26 cellular contexts compared by ENCODE assay signal in the genomic region with DNA sequence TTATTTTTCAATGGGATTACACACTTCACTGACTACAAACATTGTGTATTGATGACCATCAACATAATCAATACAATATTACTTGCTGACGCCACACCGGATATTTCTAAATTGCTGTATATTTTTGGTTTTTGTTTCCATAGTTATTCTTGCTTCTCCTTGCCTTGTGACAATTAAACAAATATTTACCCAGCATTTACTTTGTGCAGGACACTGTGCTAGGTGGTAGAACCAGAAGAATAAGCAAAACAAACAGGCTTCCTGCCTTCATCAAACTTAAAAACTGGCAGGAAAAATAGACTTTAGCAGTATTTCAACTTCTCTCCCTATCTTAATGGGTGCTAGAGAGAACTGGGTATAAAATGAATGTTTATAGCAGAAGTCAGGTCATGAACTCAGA. TPM values are rescaled to one million over a fixed set of nuclear protein-coding genes. Genes with fewer than 3 reads are reported as not detected.
DNase-seq lines count a peak whose midpoint lies in the region; ATAC-seq, FAIRE-seq and TF ChIP-seq lines count a peak whose summit lies in the region.
"Had no signal": no experiment of that assay in that cellular context is flagged by ENCODE, and none has a peak within 500 bp of the region (broad histone marks: within the 10 kb centered on the region; RNA-seq: fewer than 3 reads in every experiment).

No MANE protein-coding gene starts in this region.

- H3K79me2 ChIP-seq in HepG2 (ENCODE audit: insufficient read depth, low read length), result peaks cover 5% of the 10 kb centered on the region

- TF ChIP-seq CTCF in 22Rv1 (IDR thresholded peaks at IDR 0.05) (no peak), VCaP (conservative IDR thresholded peaks at IDR 0.05) (no peak), HepG2 (CRISPR knock-in tag; IDR thresholded peaks at IDR 0.05) (no peak), foreskin fibroblast (IDR thresholded peaks at IDR 0.05; ENCODE audit: low read depth, low read length) (no peak)

- no peak for TF ChIP-seq POLR2A in HepG2 (IDR thresholded peaks at IDR 0.05; ENCODE audit: insufficient read depth in 1 of 2, low read depth in 2 of 2, low read length in 2 of 2)

- CTCF ChIA-PET in HepG2 (lab: Yijun Ruan, JAX; ENCODE audit: low intra/inter-chr PET ratio, low total read pairs), result no interaction called here

- H3K27ac ChIP-seq in 22Rv1, result peak overlapping the region; percentile 57
- H3K27ac ChIP-seq in VCaP, result peak overlapping the region; percentile 81
- no peak overlapping the region for H3K27ac ChIP-seq in HepG2 (ENCODE audit: extremely low read length, insufficient read depth, low read length)

- no peaks in the 10 kb centered on the region for H4K20me1 ChIP-seq in HepG2 (ENCODE audit: insufficient read depth, low read length)

- TF ChIP-seq EP300 in HepG2 (IDR thresholded peaks at IDR 0.05; ENCODE audit: low read depth in 2 of 2, low read length in 2 of 2) (no peak), HepG2 (CRISPR knock-in tag; IDR thresholded peaks at IDR 0.05; ENCODE audit: borderline replicate concordance) (no peak)

- H3K9ac ChIP-seq in HepG2 (ENCODE audit: insufficient read depth, low read depth, low read length), result no peak overlapping the region
- H3K9ac ChIP-seq: SK-N-SH had no signal

- FAIRE-seq in HepG2 (lab: Jason Lieb, UNC) (no peak), RCC 7860 (lab: Jason Lieb, UNC) (no peak)

- ATAC-seq in HepG2 (no peak), sciatic nerve (no peak), HG03159 (IDR thresholded peaks at IDR 0.05; ENCODE audit: unreplicated experiment) (no peak)
- ATAC-seq: HCT116 had no signal

- H3K36me3 ChIP-seq in HepG2 (replicated peaks in 1 of 2; ENCODE audit: control insufficient read depth in 1 of 2, insufficient read depth in 2 of 2, low read length in 2 of 2), result no peaks in the 10 kb centered on the region

- WGBS in HepG2 (ENCODE audit: low lambda C conversion rate), result 84% methylated on average over 2 of the region's 2 CpGs

- BruUV-seq in HepG2 (replicated peaks; lab: Mats Ljungman, UMichigan), result no TSS peak

- in situ Hi-C loops in HepG2 (cut with HindIII; ENCODE audit: extremely low pct_ligation_motif_present, low pct_unique_long_range_greater_than_20kb), result no loop called here

- 0 out of 2 replicates have a peak overlapping the region, but pooled peaks have one; percentile 6 for H3K4me2 ChIP-seq in HepG2 (ENCODE audit: low read depth, low read length)
- H3K4me2 ChIP-seq: SK-N-SH had no signal

- no peaks in the 10 kb centered on the region for H3K27me3 ChIP-seq in HepG2 (ENCODE audit: control insufficient read depth in 1 of 2, insufficient read depth in 2 of 2, low read length in 2 of 2)

- intact Hi-C loops in HepG2 (cut with micrococcal nuclease; ENCODE audit: unreplicated experiment) (no loop called here), sciatic nerve (cut with DNase I) (no loop called here)

- POLR2A ChIA-PET in HepG2 (lab: Yijun Ruan, JAX), result no interaction called here

- peaks cover 16% of the 10 kb centered on the region for H3K4me1 ChIP-seq in HepG2 (ENCODE audit: insufficient read depth, low read length)

- TF ChIP-seq RAD21 in HepG2 (CRISPR knock-in tag; IDR thresholded peaks at IDR 0.05), result no peak

- no peak overlapping the region for H2AFZ ChIP-seq in HepG2 (ENCODE audit: low read length)

- H3K4me3 ChIP-seq in HepG2 (replicated peaks in 1 of 3; ENCODE audit: insufficient read depth in 1 of 3, low read depth in 2 of 3, low read length in 3 of 3) (no peak overlapping the region), foreskin fibroblast (ENCODE audit: low read depth in 1 of 2, low read length in 2 of 2) (no peak overlapping the region)

- peak; percentile 57 for DNase-seq in NCI-H146 (lab: John Stamatoyannopoulos, UW)
- DNase-seq in HepG2 (ENCODE audit: low spot score), result peak; percentile 5
- DNase-seq in foreskin fibroblast, result no peak
- DNase-seq in RCC 7860 (ENCODE audit: low spot score), result no peak
- no peak for DNase-seq in sciatic nerve (ENCODE audit: low spot score)
- DNase-seq: 8988T; AML-193; C1 segment of cervical spinal cord; Calu3; CD8-positive, alpha-beta memory T cell; EL; GF-D8; GOT3; MV-4-11; NCI-H1105 treated with DMSO at 0.1 percent for 48 hours; NCI-H1694 treated with DMSO at 0.1 percent for 48 hours; NCI-H2081 treated with DMSO at 0.1 percent for 48 hours; NCI-H2171 treated with DMSO at 0.1 percent for 48 hours; NCI-H524 treated with DMSO at 0.1 percent for 48 hours; SIG-M5; SK-N-SH had no signal

- no peaks in the 10 kb centered on the region for H3K9me3 ChIP-seq in HepG2 (ENCODE audit: low read length)
- H3K9me3 ChIP-seq: SK-N-SH had no signal

TF ChIP-seq in HepG2, 621 proteins besides CTCF, POLR2A, EP300 and RAD21 (continues in another document):
- no peak for TF ChIP-seq CREB1 (IDR thresholded peaks at IDR 0.05)
- TF ChIP-seq CREB1 (CRISPR knock-in tag; IDR thresholded peaks at IDR 0.05), result no peak

RNA-seq across cellular contexts. Expression of a gene that starts 50.6 kb away (rescaled TPM):
- 30.1 and 44.8 TPM in 2 replicates for total RNA-seq in HepG2 (2016; rRNA removed; fragmentation: Illumina TruSeq; extraction: Trizol)
- 12.0 and 13.8 TPM in 2 replicates for total RNA-seq in HepG2 (2016; cell fraction: cytosol; rRNA removed; fragmentation: Illumina TruSeq; extraction: Trizol; ENCODE audit: low read depth)
- total RNA-seq in HepG2 (2016; cell fraction: insoluble cytoplasmic fraction; rRNA removed; fragmentation: Illumina TruSeq; extraction: Trizol), result 29.9 and 44.3 TPM in 2 replicates
- 31.0 and 38.7 TPM in 2 replicates for total RNA-seq in HepG2 (2016; cell fraction: membrane; rRNA removed; fragmentation: Illumina TruSeq; extraction: Trizol)
- total RNA-seq in HepG2 (2016; cell fraction: nucleus; rRNA removed; fragmentation: Illumina TruSeq; extraction: Trizol), result 20.9 and 21.0 TPM in 2 replicates
- polyA plus RNA-seq in HepG2 (2011; rRNA removed), result 20.0 and 29.1 TPM in 2 replicates
- polyA plus RNA-seq in HepG2 (2011; cell fraction: cytosol; rRNA removed), result 13.8 and 19.6 TPM in 2 replicates
- 3.9 and 4.8 TPM in 2 replicates for polyA plus RNA-seq in HepG2 (2011; cell fraction: nucleus; rRNA removed)
- 37.4 and 40.5 TPM in 2 replicates for polyA plus RNA-seq in HepG2 (2012)
- 10.2 and 13.8 TPM in 2 replicates for polyA plus RNA-seq in HepG2 (2016; cell fraction: cytosol; fragmentation: Illumina TruSeq; extraction: Trizol; ENCODE audit: low read depth)
- polyA plus RNA-seq in HepG2 (2016; cell fraction: insoluble cytoplasmic fraction; fragmentation: Illumina TruSeq; extraction: Trizol; ENCODE audit: low read depth), result 34.0 and 36.2 TPM in 2 replicates
- polyA plus RNA-seq in HepG2 (2016; cell fraction: membrane; fragmentation: Illumina TruSeq; extraction: Trizol; ENCODE audit: low read depth), result 20.1 and 24.9 TPM in 2 replicates
- 11.7 and 17.4 TPM in 2 replicates for polyA plus RNA-seq in HepG2 (2016; cell fraction: nucleus; fragmentation: Illumina TruSeq; extraction: Trizol; ENCODE audit: insufficient read depth, low read depth)
- 7.4 and 8.8 TPM in 2 replicates for polyA minus RNA-seq in HepG2 (2011; rRNA and poly(A)+ RNA removed; ENCODE audit: low replicate concordance)
- 42.6 and 49.1 TPM in 2 replicates for polyA minus RNA-seq in HepG2 (2011; cell fraction: cytosol; rRNA and poly(A)+ RNA removed)
- 45.6 and 48.4 TPM in 2 replicates for polyA minus RNA-seq in HepG2 (2011; cell fraction: nucleus; rRNA and poly(A)+ RNA removed)
- total RNA-seq in sciatic nerve, result 24.0 TPM

RNA-seq across cellular contexts. Expression of a gene that starts 50.9 kb away (rescaled TPM):
- 13.5 and 19.1 TPM in 2 replicates for total RNA-seq in HepG2 (2016; rRNA removed; fragmentation: Illumina TruSeq; extraction: Trizol)
- total RNA-seq in HepG2 (2016; cell fraction: cytosol; rRNA removed; fragmentation: Illumina TruSeq; extraction: Trizol; ENCODE audit: low read depth), result 6.3 and 6.4 TPM in 2 replicates
- total RNA-seq in HepG2 (2016; cell fraction: insoluble cytoplasmic fraction; rRNA removed; fragmentation: Illumina TruSeq; extraction: Trizol), result 14.2 and 17.5 TPM in 2 replicates
- total RNA-seq in HepG2 (2016; cell fraction: membrane; rRNA removed; fragmentation: Illumina TruSeq; extraction: Trizol), result 4.5 and 6.0 TPM in 2 replicates
- 45.8 and 53.4 TPM in 2 replicates for total RNA-seq in HepG2 (2016; cell fraction: nucleus; rRNA removed; fragmentation: Illumina TruSeq; extraction: Trizol)
- polyA plus RNA-seq in HepG2 (2011; rRNA removed), result 16.2 and 17.4 TPM in 2 replicates
- 9.8 and 10.6 TPM in 2 replicates for polyA plus RNA-seq in HepG2 (2011; cell fraction: cytosol; rRNA removed)
- polyA plus RNA-seq in HepG2 (2011; cell fraction: nucleus; rRNA removed), result 23.1 and 29.8 TPM in 2 replicates
- 12.9 and 13.0 TPM in 2 replicates for polyA plus RNA-seq in HepG2 (2012)
- polyA plus RNA-seq in HepG2 (2016; cell fraction: cytosol; fragmentation: Illumina TruSeq; extraction: Trizol; ENCODE audit: low read depth), result 0.15 and 0.33 TPM in 2 replicates
- 6.8 TPM in 2 replicates for polyA plus RNA-seq in HepG2 (2016; cell fraction: insoluble cytoplasmic fraction; fragmentation: Illumina TruSeq; extraction: Trizol; ENCODE audit: low read depth)
- polyA plus RNA-seq in HepG2 (2016; cell fraction: membrane; fragmentation: Illumina TruSeq; extraction: Trizol; ENCODE audit: low read depth), result 0.62 and 0.66 TPM in 2 replicates
- 18.9 and 19.8 TPM in 2 replicates for polyA plus RNA-seq in HepG2 (2016; cell fraction: nucleus; fragmentation: Illumina TruSeq; extraction: Trizol; ENCODE audit: insufficient read depth, low read depth)
- polyA minus RNA-seq in HepG2 (2011; rRNA and poly(A)+ RNA removed; ENCODE audit: low replicate concordance), result 5.9 and 36.9 TPM in 2 replicates
- 21.7 and 38.6 TPM in 2 replicates for polyA minus RNA-seq in HepG2 (2011; cell fraction: cytosol; rRNA and poly(A)+ RNA removed)
- 212 and 216 TPM in 2 replicates for polyA minus RNA-seq in HepG2 (2011; cell fraction: nucleus; rRNA and poly(A)+ RNA removed)
- 51.2 TPM for total RNA-seq in sciatic nerve
- polyA plus RNA-seq: CD8-positive, alpha-beta memory T cell; IgD-negative memory B cell had no signal

Comparison
In these comparisons a context has a peak if more than half of its experiments do, and no peak if none do; other contexts are left out.
1. DNase-seq: peak in NCI-H146 (single experiment) and HepG2 (single experiment); none in foreskin fibroblast (0 of 2), RCC 7860 (single experiment) and sciatic nerve (single experiment).